1 cellular context compared by ENCODE assay signal in genomic region chr5:140564196-140565023, GRCh38.
TF ChIP-seq lines count a peak whose summit lies in the region.

Gene APBB3, minus strand, starts transcription at chr5:140564598. Its CDS starts 353 bp downstream, at chr5:140564245.
Gene SLC35A4, plus strand, starts transcription at chr5:140564828. Its CDS starts 2,342 bp downstream, at chr5:140567170.

TF ChIP-seq in K562, 482 proteins besides CTCF, POLR2A, EP300 and RAD21 (continued from another document and continues in another):
- TF ChIP-seq, protein P1, sequence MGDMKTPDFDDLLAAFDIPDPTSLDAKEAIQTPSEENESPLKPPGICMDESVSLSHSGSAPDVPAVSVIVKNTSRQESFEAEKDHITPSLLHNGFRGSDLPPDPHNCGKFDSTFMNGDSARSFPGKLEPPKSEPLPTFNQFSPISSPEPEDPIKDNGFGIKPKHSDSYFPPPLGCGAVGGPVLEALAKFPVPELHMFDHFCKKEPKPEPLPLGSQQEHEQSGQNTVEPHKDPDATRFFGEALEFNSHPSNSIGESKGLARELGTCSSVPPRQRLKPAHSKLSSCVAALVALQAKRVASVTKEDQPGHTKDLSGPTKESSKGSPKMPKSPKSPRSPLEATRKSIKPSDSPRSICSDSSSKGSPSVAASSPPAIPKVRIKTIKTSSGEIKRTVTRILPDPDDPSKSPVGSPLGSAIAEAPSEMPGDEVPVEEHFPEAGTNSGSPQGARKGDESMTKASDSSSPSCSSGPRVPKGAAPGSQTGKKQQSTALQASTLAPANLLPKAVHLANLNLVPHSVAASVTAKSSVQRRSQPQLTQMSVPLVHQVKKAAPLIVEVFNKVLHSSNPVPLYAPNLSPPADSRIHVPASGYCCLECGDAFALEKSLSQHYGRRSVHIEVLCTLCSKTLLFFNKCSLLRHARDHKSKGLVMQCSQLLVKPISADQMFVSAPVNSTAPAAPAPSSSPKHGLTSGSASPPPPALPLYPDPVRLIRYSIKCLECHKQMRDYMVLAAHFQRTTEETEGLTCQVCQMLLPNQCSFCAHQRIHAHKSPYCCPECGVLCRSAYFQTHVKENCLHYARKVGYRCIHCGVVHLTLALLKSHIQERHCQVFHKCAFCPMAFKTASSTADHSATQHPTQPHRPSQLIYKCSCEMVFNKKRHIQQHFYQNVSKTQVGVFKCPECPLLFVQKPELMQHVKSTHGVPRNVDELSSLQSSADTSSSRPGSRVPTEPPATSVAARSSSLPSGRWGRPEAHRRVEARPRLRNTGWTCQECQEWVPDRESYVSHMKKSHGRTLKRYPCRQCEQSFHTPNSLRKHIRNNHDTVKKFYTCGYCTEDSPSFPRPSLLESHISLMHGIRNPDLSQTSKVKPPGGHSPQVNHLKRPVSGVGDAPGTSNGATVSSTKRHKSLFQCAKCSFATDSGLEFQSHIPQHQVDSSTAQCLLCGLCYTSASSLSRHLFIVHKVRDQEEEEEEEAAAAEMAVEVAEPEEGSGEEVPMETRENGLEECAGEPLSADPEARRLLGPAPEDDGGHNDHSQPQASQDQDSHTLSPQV (IDR thresholded peaks at IDR 0.05) = peak; percentile 70
- TF ChIP-seq, protein P2, sequence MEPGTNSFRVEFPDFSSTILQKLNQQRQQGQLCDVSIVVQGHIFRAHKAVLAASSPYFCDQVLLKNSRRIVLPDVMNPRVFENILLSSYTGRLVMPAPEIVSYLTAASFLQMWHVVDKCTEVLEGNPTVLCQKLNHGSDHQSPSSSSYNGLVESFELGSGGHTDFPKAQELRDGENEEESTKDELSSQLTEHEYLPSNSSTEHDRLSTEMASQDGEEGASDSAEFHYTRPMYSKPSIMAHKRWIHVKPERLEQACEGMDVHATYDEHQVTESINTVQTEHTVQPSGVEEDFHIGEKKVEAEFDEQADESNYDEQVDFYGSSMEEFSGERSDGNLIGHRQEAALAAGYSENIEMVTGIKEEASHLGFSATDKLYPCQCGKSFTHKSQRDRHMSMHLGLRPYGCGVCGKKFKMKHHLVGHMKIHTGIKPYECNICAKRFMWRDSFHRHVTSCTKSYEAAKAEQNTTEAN (CRISPR knock-in tag; IDR thresholded peaks at IDR 0.05) = no peak; the same call in 1 of the 2 replicates
- TF ChIP-seq KDM2B (CRISPR knock-in tag; IDR thresholded peaks at IDR 0.05) (no peak), SOX6 (IDR thresholded peaks at IDR 0.05) (peak; percentile 54), ARID3B (CRISPR knock-in tag; IDR thresholded peaks at IDR 0.05; ENCODE audit: borderline replicate concordance) (no peak), HEY1 (CRISPR knock-in tag; IDR thresholded peaks at IDR 0.05; ENCODE audit: borderline replicate concordance) (no peak), ZNF586 (CRISPR knock-in tag; conservative IDR thresholded peaks at IDR 0.05) (no peak), ZNF511 (CRISPR knock-in tag; IDR thresholded peaks at IDR 0.05) (no peak), TSHZ1 (CRISPR knock-in tag; IDR thresholded peaks at IDR 0.05) (no peak), PATZ1 (CRISPR knock-in tag; IDR thresholded peaks at IDR 0.05; ENCODE audit: borderline replicate concordance) (no peak), ZBTB7A (IDR thresholded peaks at IDR 0.05; ENCODE audit: borderline replicate concordance, control insufficient read depth, low read depth, low read length) (no peak; the same call in 1 of the 2 replicates), GTF2F1 (IDR thresholded peaks at IDR 0.05; ENCODE audit: low read depth, low read length) (0 out of 2 replicates have a peak, but pooled peaks have one; percentile 50), HDAC8 (tag; IDR thresholded peaks at IDR 0.05) (no peak), BRD4 (IDR thresholded peaks at IDR 0.05) (no peak), DACH1 (IDR thresholded peaks at IDR 0.05; ENCODE audit: partially characterized antibody) (peak; percentile 79), RBM34 (IDR thresholded peaks at IDR 0.05; ENCODE audit: borderline replicate concordance, insufficient read depth, low read length) (no peak), SMAD4 (CRISPR knock-in tag; conservative IDR thresholded peaks at IDR 0.05) (peak; percentile 85), ZBTB49 (CRISPR knock-in tag; IDR thresholded peaks at IDR 0.05; ENCODE audit: borderline replicate concordance) (no peak)
- TF ChIP-seq, protein P3, sequence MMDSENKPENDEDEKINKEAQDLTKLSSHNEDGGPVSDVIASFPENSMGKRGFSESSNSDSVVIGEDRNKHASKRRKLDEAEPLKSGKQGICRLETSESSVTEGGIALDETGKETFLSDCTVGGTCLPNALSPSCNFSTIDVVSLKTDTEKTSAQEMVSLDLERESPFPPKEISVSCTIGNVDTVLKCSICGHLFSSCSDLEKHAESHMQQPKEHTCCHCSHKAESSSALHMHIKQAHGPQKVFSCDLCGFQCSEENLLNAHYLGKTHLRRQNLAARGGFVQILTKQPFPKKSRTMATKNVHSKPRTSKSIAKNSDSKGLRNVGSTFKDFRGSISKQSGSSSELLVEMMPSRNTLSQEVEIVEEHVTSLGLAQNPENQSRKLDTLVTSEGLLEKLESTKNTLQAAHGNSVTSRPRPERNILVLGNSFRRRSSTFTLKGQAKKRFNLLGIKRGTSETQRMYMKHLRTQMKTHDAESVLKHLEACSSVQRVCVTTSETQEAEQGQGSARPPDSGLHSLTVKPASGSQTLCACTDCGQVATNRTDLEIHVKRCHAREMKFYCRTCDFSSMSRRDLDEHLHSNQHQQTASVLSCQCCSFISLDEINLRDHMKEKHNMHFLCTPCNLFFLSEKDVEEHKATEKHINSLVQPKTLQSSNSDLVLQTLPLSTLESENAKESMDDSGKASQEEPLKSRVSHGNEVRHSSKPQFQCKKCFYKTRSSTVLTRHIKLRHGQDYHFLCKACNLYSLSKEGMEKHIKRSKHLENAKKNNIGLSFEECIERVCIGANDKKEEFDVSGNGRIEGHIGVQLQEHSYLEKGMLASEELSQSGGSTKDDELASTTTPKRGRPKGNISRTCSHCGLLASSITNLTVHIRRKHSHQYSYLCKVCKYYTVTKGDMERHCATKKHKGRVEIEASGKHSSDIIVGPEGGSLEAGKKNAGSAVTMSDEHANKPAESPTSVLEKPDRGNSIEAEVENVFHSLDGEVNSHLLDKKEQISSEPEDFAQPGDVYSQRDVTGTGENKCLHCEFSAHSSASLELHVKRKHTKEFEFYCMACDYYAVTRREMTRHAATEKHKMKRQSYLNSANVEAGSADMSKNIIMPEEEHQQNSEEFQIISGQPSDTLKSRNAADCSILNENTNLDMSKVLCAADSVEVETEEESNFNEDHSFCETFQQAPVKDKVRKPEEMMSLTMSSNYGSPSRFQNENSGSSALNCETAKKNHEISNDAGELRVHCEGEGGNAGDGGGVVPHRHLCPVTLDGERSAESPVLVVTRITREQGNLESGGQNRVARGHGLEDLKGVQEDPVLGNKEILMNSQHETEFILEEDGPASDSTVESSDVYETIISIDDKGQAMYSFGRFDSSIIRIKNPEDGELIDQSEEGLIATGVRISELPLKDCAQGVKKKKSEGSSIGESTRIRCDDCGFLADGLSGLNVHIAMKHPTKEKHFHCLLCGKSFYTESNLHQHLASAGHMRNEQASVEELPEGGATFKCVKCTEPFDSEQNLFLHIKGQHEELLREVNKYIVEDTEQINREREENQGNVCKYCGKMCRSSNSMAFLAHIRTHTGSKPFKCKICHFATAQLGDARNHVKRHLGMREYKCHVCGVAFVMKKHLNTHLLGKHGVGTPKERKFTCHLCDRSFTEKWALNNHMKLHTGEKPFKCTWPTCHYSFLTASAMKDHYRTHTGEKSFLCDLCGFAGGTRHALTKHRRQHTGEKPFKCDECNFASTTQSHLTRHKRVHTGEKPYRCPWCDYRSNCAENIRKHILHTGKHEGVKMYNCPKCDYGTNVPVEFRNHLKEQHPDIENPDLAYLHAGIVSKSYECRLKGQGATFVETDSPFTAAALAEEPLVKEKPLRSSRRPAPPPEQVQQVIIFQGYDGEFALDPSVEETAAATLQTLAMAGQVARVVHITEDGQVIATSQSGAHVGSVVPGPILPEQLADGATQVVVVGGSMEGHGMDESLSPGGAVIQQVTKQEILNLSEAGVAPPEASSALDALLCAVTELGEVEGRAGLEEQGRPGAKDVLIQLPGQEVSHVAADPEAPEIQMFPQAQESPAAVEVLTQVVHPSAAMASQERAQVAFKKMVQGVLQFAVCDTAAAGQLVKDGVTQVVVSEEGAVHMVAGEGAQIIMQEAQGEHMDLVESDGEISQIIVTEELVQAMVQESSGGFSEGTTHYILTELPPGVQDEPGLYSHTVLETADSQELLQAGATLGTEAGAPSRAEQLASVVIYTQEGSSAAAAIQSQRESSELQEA (IDR thresholded peaks at IDR 0.05; ENCODE audit: low read depth) = no peak
- TF ChIP-seq, protein P4, sequence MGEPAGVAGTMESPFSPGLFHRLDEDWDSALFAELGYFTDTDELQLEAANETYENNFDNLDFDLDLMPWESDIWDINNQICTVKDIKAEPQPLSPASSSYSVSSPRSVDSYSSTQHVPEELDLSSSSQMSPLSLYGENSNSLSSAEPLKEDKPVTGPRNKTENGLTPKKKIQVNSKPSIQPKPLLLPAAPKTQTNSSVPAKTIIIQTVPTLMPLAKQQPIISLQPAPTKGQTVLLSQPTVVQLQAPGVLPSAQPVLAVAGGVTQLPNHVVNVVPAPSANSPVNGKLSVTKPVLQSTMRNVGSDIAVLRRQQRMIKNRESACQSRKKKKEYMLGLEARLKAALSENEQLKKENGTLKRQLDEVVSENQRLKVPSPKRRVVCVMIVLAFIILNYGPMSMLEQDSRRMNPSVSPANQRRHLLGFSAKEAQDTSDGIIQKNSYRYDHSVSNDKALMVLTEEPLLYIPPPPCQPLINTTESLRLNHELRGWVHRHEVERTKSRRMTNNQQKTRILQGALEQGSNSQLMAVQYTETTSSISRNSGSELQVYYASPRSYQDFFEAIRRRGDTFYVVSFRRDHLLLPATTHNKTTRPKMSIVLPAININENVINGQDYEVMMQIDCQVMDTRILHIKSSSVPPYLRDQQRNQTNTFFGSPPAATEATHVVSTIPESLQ (CRISPR knock-in tag; IDR thresholded peaks at IDR 0.05) = peak; percentile 97
